Comparison of ENCODE assay signal across 12 cellular contexts in genomic region chr7:43757073-43757720, GRCh38. TPM values are rescaled to one million over a fixed set of nuclear protein-coding genes. Genes with fewer than 3 reads are reported as not detected.
A peak's percentile ranks its signal among the peaks of the same experiment; 100 is the strongest.
DNase-seq lines count a peak whose midpoint lies in the region; ATAC-seq, FAIRE-seq and TF ChIP-seq lines count a peak whose summit lies in the region.
"Had no signal": no experiment of that assay in that cellular context is flagged by ENCODE, and none has a peak within 500 bp of the region (broad histone marks: within the 10 kb centered on the region; RNA-seq: fewer than 3 reads in every experiment).

No MANE protein-coding gene starts in this region.

- TF ChIP-seq EP300 in GM12878 (IDR thresholded peaks at IDR 0.05; ENCODE audit: borderline replicate concordance in 1 of 2, control insufficient read depth in 1 of 2, low read depth in 2 of 2, low read length in 2 of 2), result no peak

- H3K4me1 ChIP-seq in HEK293 (ENCODE audit: control insufficient read depth, insufficient read depth, low read length) (peaks cover 10% of the 10 kb centered on the region), GM12878 (ENCODE audit: control insufficient read depth, insufficient read depth, low read length) (peaks cover 28% of the 10 kb centered on the region)

- no peak overlapping the region for H3K4me3 ChIP-seq in HEK293 (ENCODE audit: low read depth, low read length)
- H3K4me3 ChIP-seq in GM12878, result no peak overlapping the region
- no peak overlapping the region for H3K4me3 ChIP-seq in H7 (ENCODE audit: insufficient read depth, low read depth, low read length)

- no TSS peak for BruUV-seq in GM12878 (replicated peaks; lab: Mats Ljungman, UMichigan)

- TF ChIP-seq CTCF in HEK293 (tag by site-specific recombination; IDR thresholded peaks at IDR 0.05), result no peak
- no peak for TF ChIP-seq CTCF in GM12878 (IDR thresholded peaks at IDR 0.05 in 2 of 3, conservative IDR thresholded peaks at IDR 0.05 in 1 of 3; ENCODE audit: control insufficient read depth in 2 of 3, extremely low read depth in 1 of 3, insufficient read depth in 1 of 3, low read depth in 3 of 3, low read length in 3 of 3)
- no peak for TF ChIP-seq CTCF in natural killer cell (IDR thresholded peaks at IDR 0.05)

- TF ChIP-seq RAD21 in GM12878 (IDR thresholded peaks at IDR 0.05; ENCODE audit: insufficient read depth, low read depth, low read length), result no peak

- no peak overlapping the region; the same call in 1 of the 2 replicates for H2AFZ ChIP-seq in GM12878 (ENCODE audit: control insufficient read depth, low read depth, low read length)

- intact Hi-C loops in GM12878 (cut with micrococcal nuclease; ENCODE audit: unreplicated experiment) (no loop called here), natural killer cell (cut with micrococcal nuclease) (no loop called here)

- H3K27me3 Mint-ChIP-seq in natural killer cell (ENCODE audit: low read depth in 2 of 2), result peaks cover 0 to 10% of the 10 kb centered on the region in 2 donors

- in situ Hi-C loops in GM12878 (cut with MboI), result no loop called here

- no peak overlapping the region for H3K27ac ChIP-seq in HEK293 (ENCODE audit: extremely low read depth, low read depth, low read length)
- H3K27ac ChIP-seq in GM12878 (ENCODE audit: control insufficient read depth, insufficient read depth), result no peak overlapping the region

- H3K27me3 ChIP-seq in GM12878 (replicated peaks in 1 of 2; ENCODE audit: control insufficient read depth in 2 of 2, insufficient read depth in 2 of 2, low read length in 1 of 2), result no peaks in the 10 kb centered on the region
- peaks cover 26% of the 10 kb centered on the region for H3K27me3 ChIP-seq in H7 (ENCODE audit: control insufficient read depth, insufficient read depth, low read length)
- H3K27me3 ChIP-seq: tibial nerve had no signal

- H3K79me2 ChIP-seq in GM12878 (ENCODE audit: control insufficient read depth, insufficient read depth, low read length), result peaks cover 23% of the 10 kb centered on the region

- H3K4me3 Mint-ChIP-seq in natural killer cell, result peak overlapping the region; percentile 78

- peaks cover 5 to 19% of the 10 kb centered on the region in 2 donors for H3K4me1 Mint-ChIP-seq in natural killer cell

- H4K20me1 ChIP-seq in GM12878 (ENCODE audit: control insufficient read depth, insufficient read depth), result no peaks in the 10 kb centered on the region

- peak overlapping the region; percentile 50 to 84 for H3K27ac Mint-ChIP-seq in natural killer cell

- no peaks in the 10 kb centered on the region for H3K36me3 Mint-ChIP-seq in natural killer cell

- ATAC-seq in GM12878 (no peak), natural killer cell (no peak)

- 62% methylated on average over 2 of the region's 2 CpGs for WGBS in GM12878 (ENCODE audit: insufficient coverage, insufficient replicate concordance, low lambda C conversion rate, missing lambda C conversion rate)

- H3K36me3 ChIP-seq in HEK293 (ENCODE audit: control insufficient read depth in 2 of 2, insufficient read depth in 1 of 2, low read length in 2 of 2) (no peaks in the 10 kb centered on the region), GM12878 (ENCODE audit: control insufficient read depth in 2 of 2, insufficient read depth in 2 of 2, low read length in 1 of 2) (no peaks in the 10 kb centered on the region), H7 (replicated peaks; ENCODE audit: control insufficient read depth, insufficient read depth, low read length) (no peaks in the 10 kb centered on the region)
- H3K36me3 ChIP-seq: tibial nerve had no signal

- RAD21 ChIA-PET in GM12878 (lab: Charles Lee; ENCODE audit: unreplicated experiment), result interaction anchor here (0.6 to 5.9 kb wide), 9 partner anchors 21 to 175 kb away, joined by 3 to 40 read pairs (median 6); partner anchors contain the start of gene STK17A

- FAIRE-seq in GM12878 (lab: Jason Lieb, UNC), result no peak
- FAIRE-seq: D721Med, H1 had no signal

- H3K9ac ChIP-seq in GM12878 (ENCODE audit: control insufficient read depth, insufficient read depth, low read length), result peak overlapping the region; percentile 13; the same call in 1 of the 2 replicates

- H3K4me2 ChIP-seq in GM12878 (ENCODE audit: control insufficient read depth, insufficient read depth), result peak overlapping the region; percentile 11; the same call in 1 of the 2 replicates

- no peaks in the 10 kb centered on the region for H3K9me3 ChIP-seq in HEK293 (ENCODE audit: control insufficient read depth, insufficient read depth, low read depth, low read length)
- no peaks in the 10 kb centered on the region for H3K9me3 ChIP-seq in GM12878 (replicated peaks; ENCODE audit: control insufficient read depth, insufficient read depth, low read length)
- H3K9me3 ChIP-seq: tibial nerve had no signal

- CTCF ChIA-PET in HEK293 (lab: Yijun Ruan, JAX) (interaction anchor here (0.6 to 1.1 kb wide), 4 partner anchors 27 to 82 kb away, joined by 3 to 4 read pairs (median 3); no protein-coding TSS in a partner anchor), GM12878 (lab: Yijun Ruan, JAX) (interaction anchor here (1.0 to 2.4 kb wide), 8 partner anchors 21 to 175 kb away, joined by 3 to 7 read pairs (median 4); no protein-coding TSS in a partner anchor)

- no peak for TF ChIP-seq POLR2A in GM12878 (IDR thresholded peaks at IDR 0.05; ENCODE audit: low read depth, low read length)

- SMC1A ChIA-PET in GM12878 (lab: Charles Lee; ENCODE audit: uncharacterized antibody, unreplicated experiment), result interaction anchor here (1.0 to 9.8 kb wide), 6 partner anchors 22 to 175 kb away, joined by 3 to 84 read pairs (median 6); partner anchors contain the start of genes COA1 and STK17A

- H3K9me3 Mint-ChIP-seq in natural killer cell, result no peaks in the 10 kb centered on the region

- POLR2A ChIA-PET in HEK293 (lab: Yijun Ruan, JAX), result interaction anchor here (1.5 to 2.3 kb wide), 3 partner anchors 27 to 174 kb away, joined by 4 to 16 read pairs (median 9); partner anchors contain the start of genes COA1 and STK17A
- POLR2A ChIA-PET in GM12878 (lab: Charles Lee), result interaction anchor here (0.6 to 1.5 kb wide), 4 partner anchors 10 to 94 kb away, joined by 3 to 6 read pairs (median 6); no protein-coding TSS in a partner anchor

- DNase-seq in COLO668 (lab: John Stamatoyannopoulos, UW; ENCODE audit: unreplicated experiment), result peak; percentile 54
- no peak for DNase-seq in GM12878 (ENCODE audit: low read depth, low spot score)
- no peak for DNase-seq in natural killer cell
- no peak for DNase-seq in activated CD4-positive, CD25-positive, alpha-beta regulatory T cell (lab: John Stamatoyannopoulos, UW)
- no peak for DNase-seq in pons (ENCODE audit: low spot score)
- no peak for DNase-seq in H7
- DNase-seq: NCI-H1048, T-helper 9 cell had no signal

TF ChIP-seq in HEK293, 187 proteins besides CTCF, POLR2A, EP300 and RAD21 (continues in another document):
- TF ChIP-seq ZNF623 (tag by site-specific recombination; IDR thresholded peaks at IDR 0.05) (peak; percentile 86), ZBTB17 (tag by site-specific recombination; IDR thresholded peaks at IDR 0.05) (0 out of 2 replicates have a peak, but pooled peaks have one; percentile 33)

TF ChIP-seq in GM12878, 131 proteins besides CTCF, POLR2A, EP300 and RAD21 (continues in another document):
- no peak for TF ChIP-seq SREBF2 (IDR thresholded peaks at IDR 0.05; ENCODE audit: low read length)
- TF ChIP-seq KLF5 (IDR thresholded peaks at IDR 0.05; ENCODE audit: partially characterized antibody), result no peak

RNA-seq across cellular contexts. Expression of gene BLVRA, which starts 1.3 kb away (rescaled TPM):
- total RNA-seq in GM12878 (2013; cell fraction: nucleolus; rRNA removed), result 15.2 and 15.9 TPM in 2 replicates
- 61.7 and 63.3 TPM in 2 replicates for total RNA-seq in GM12878 (2014; rRNA removed)
- total RNA-seq in GM12878 (2014; rRNA removed; fragmentation: Illumina TruSeq; extraction: Trizol), result 66.5 and 67.9 TPM in 2 replicates
- total RNA-seq in GM12878 (2021), result 66.9 and 73.7 TPM in 2 replicates
- 43.7 TPM for polyA plus RNA-seq in GM12878 (2011; ENCODE audit: low read depth)
- polyA plus RNA-seq in GM12878 (2011; rRNA removed), result 118 and 120 TPM in 2 replicates
- 96.3 and 97.6 TPM in 2 replicates for polyA plus RNA-seq in GM12878 (2011; cell fraction: cytosol; rRNA removed)
- 50.2 and 66.6 TPM in 2 replicates for polyA plus RNA-seq in GM12878 (2011; cell fraction: nucleus; rRNA removed)
- polyA plus RNA-seq in GM12878 (2012), result 53.4 and 58.5 TPM in 2 replicates
- 87.1 and 92.1 TPM in 2 replicates for polyA plus RNA-seq in GM12878 (2014; fragmentation: Illumina TruSeq; extraction: Trizol)
- 100 to 1,000 TPM; 187 to 198 TPM for polyA plus RNA-seq in GM12878 (2014; fragmentation: Nextera tagmentation; extraction: Ambion mirVana)
- 81.2 and 91.4 TPM in 2 replicates for polyA plus RNA-seq in GM12878 (2014; rRNA removed)
- 100 to 1,000 TPM; 113 TPM for polyA plus RNA-seq in GM12878 (2016; fragmentation: Nextera tagmentation; extraction: Ambion mirVana)
- polyA minus RNA-seq in GM12878 (2011; rRNA and poly(A)+ RNA removed), result 46.7 and 73.4 TPM in 2 replicates
- 17.5 and 29.0 TPM in 2 replicates for polyA minus RNA-seq in GM12878 (2011; cell fraction: cytosol; rRNA and poly(A)+ RNA removed)
- 10.9 and 14.8 TPM in 2 replicates for polyA minus RNA-seq in GM12878 (2011; cell fraction: nucleus; rRNA and poly(A)+ RNA removed)
- total RNA-seq in natural killer cell, result 10 to 100 TPM; 19.8 to 25.6 (median 20.9) TPM
- total RNA-seq in H7 (2014; rRNA removed; shearing (Covaris generic)), result 18.1 and 23.9 TPM in 2 replicates

RNA-seq across cellular contexts. Expression of gene COA1, which starts 27.9 kb away (rescaled TPM):
- 530 and 536 TPM in 2 replicates for total RNA-seq in GM12878 (2013; cell fraction: nucleolus; rRNA removed)
- total RNA-seq in GM12878 (2014; rRNA removed) (87.1 and 102 TPM in 2 replicates), GM12878 (2014; rRNA removed; fragmentation: Illumina TruSeq; extraction: Trizol) (97.3 and 103 TPM in 2 replicates), GM12878 (2021) (83.1 and 84.9 TPM in 2 replicates), natural killer cell (10 to 100 TPM; 55.0 to 85.3 (median 69.5) TPM)
- polyA plus RNA-seq in GM12878 (2011; ENCODE audit: low read depth), result 75.1 TPM
- polyA plus RNA-seq in GM12878 (2011; rRNA removed) (109 and 117 TPM in 2 replicates), GM12878 (2014; fragmentation: Illumina TruSeq; extraction: Trizol) (122 and 171 TPM in 2 replicates), GM12878 (2014; fragmentation: Nextera tagmentation; extraction: Ambion mirVana) (100 to 1,000 TPM; 218 to 258 TPM), GM12878 (2014; rRNA removed) (105 and 126 TPM in 2 replicates), GM12878 (2016; fragmentation: Nextera tagmentation; extraction: Ambion mirVana) (100 to 1,000 TPM; 104 to 106 TPM)
- polyA plus RNA-seq in GM12878 (2011; cell fraction: cytosol; rRNA removed), result 98.4 and 113 TPM in 2 replicates
- 98.0 and 106 TPM in 2 replicates for polyA plus RNA-seq in GM12878 (2011; cell fraction: nucleus; rRNA removed)
- 80.5 and 85.8 TPM in 2 replicates for polyA plus RNA-seq in GM12878 (2012)
- polyA minus RNA-seq in GM12878 (2011; rRNA and poly(A)+ RNA removed), result 141 and 202 TPM in 2 replicates
- polyA minus RNA-seq in GM12878 (2011; cell fraction: cytosol; rRNA and poly(A)+ RNA removed), result 22.2 and 26.7 TPM in 2 replicates
- polyA minus RNA-seq in GM12878 (2011; cell fraction: nucleus; rRNA and poly(A)+ RNA removed), result 105 and 157 TPM in 2 replicates
- total RNA-seq in H7 (2014; rRNA removed; shearing (Covaris generic)), result 120 and 129 TPM in 2 replicates
